1 cellular context compared by ENCODE assay signal in genomic region chr7:130925136-130925794, GRCh38.
TF ChIP-seq lines count a peak whose summit lies in the region.

No MANE protein-coding gene starts in this region.

TF ChIP-seq in K562, 482 proteins besides CTCF, POLR2A, EP300 and RAD21 (continued from another document and continues in another):
- TF ChIP-seq FOXP4 (CRISPR knock-in tag; IDR thresholded peaks at IDR 0.05; ENCODE audit: borderline replicate concordance) (no peak), TOE1 (IDR thresholded peaks at IDR 0.05; ENCODE audit: borderline replicate concordance) (no peak), TOE1 (CRISPR knock-in tag; IDR thresholded peaks at IDR 0.05; ENCODE audit: borderline replicate concordance, low read depth) (no peak), SAFB2 (IDR thresholded peaks at IDR 0.05; ENCODE audit: borderline replicate concordance, low read depth, low read length, severe bottlenecking) (no peak), DNMT1 (IDR thresholded peaks at IDR 0.05) (no peak), SRSF7 (optimal IDR thresholded peaks at IDR 0.05; ENCODE audit: low read depth, low read length) (no peak), ZNF77 (CRISPR knock-in tag; IDR thresholded peaks at IDR 0.05) (no peak), NUFIP1 (IDR thresholded peaks at IDR 0.05; ENCODE audit: partially characterized antibody) (no peak), ZNF143 (CRISPR knock-in tag; IDR thresholded peaks at IDR 0.05) (no peak), HLTF (IDR thresholded peaks at IDR 0.05) (peak; percentile 80; the same call in 1 of the 2 replicates), SAFB (IDR thresholded peaks at IDR 0.05; ENCODE audit: borderline replicate concordance, low read depth, low read length) (no peak), SAP30 (IDR thresholded peaks at IDR 0.05; ENCODE audit: borderline replicate concordance, insufficient read depth, low read depth, low read length, poor library complexity, severe bottlenecking) (no peak), POLR2AphosphoS5 (IDR thresholded peaks at IDR 0.05; ENCODE audit: control insufficient read depth, insufficient read depth, low read depth, low read length) (no peak), PRPF4 (IDR thresholded peaks at IDR 0.05; ENCODE audit: insufficient read depth, low read depth, low read length, poor library complexity, severe bottlenecking) (no peak), ZNF778 (CRISPR knock-in tag; IDR thresholded peaks at IDR 0.05) (no peak), ARID1B (IDR thresholded peaks at IDR 0.05) (peak; percentile 58), SNRNP70 (optimal IDR thresholded peaks at IDR 0.05; ENCODE audit: low read depth, low read length) (no peak), FUS (optimal IDR thresholded peaks at IDR 0.05; ENCODE audit: low read depth, low read length) (no peak), SMAD2 (IDR thresholded peaks at IDR 0.05; ENCODE audit: low read depth, low read length) (no peak), ZNF282 (CRISPR knock-in tag; IDR thresholded peaks at IDR 0.05) (no peak), ZZZ3 (IDR thresholded peaks at IDR 0.05) (no peak), ZC3H4 (CRISPR knock-in tag; IDR thresholded peaks at IDR 0.05; ENCODE audit: borderline replicate concordance) (no peak), HBP1 (CRISPR knock-in tag; IDR thresholded peaks at IDR 0.05) (0 out of 2 replicates have a peak, but pooled peaks have one; percentile 34), GATA2 (CRISPR knock-in tag; IDR thresholded peaks at IDR 0.05) (no peak), ZNF668 (CRISPR knock-in tag; IDR thresholded peaks at IDR 0.05) (no peak), POU5F1 (IDR thresholded peaks at IDR 0.05; ENCODE audit: borderline replicate concordance, low read depth, low read length, partially characterized antibody) (no peak), RERE (CRISPR knock-in tag; IDR thresholded peaks at IDR 0.05; ENCODE audit: borderline replicate concordance) (no peak), NR2C2 (CRISPR knock-in tag; IDR thresholded peaks at IDR 0.05) (no peak), NR2C2 (tag; IDR thresholded peaks at IDR 0.05) (no peak), ZNF551 (CRISPR knock-in tag; IDR thresholded peaks at IDR 0.05) (no peak), CHD2 (IDR thresholded peaks at IDR 0.05; ENCODE audit: low read depth, low read length) (no peak), MYNN (IDR thresholded peaks at IDR 0.05) (no peak), MYNN (CRISPR knock-in tag; IDR thresholded peaks at IDR 0.05) (no peak), DMBX1 (CRISPR knock-in tag; IDR thresholded peaks at IDR 0.05; ENCODE audit: borderline replicate concordance) (no peak), TEAD2 (tag; IDR thresholded peaks at IDR 0.05) (no peak), KDM4B (IDR thresholded peaks at IDR 0.05; ENCODE audit: borderline replicate concordance in 2 of 2, low read depth in 1 of 2) (no peak)
- TF ChIP-seq, protein P1, sequence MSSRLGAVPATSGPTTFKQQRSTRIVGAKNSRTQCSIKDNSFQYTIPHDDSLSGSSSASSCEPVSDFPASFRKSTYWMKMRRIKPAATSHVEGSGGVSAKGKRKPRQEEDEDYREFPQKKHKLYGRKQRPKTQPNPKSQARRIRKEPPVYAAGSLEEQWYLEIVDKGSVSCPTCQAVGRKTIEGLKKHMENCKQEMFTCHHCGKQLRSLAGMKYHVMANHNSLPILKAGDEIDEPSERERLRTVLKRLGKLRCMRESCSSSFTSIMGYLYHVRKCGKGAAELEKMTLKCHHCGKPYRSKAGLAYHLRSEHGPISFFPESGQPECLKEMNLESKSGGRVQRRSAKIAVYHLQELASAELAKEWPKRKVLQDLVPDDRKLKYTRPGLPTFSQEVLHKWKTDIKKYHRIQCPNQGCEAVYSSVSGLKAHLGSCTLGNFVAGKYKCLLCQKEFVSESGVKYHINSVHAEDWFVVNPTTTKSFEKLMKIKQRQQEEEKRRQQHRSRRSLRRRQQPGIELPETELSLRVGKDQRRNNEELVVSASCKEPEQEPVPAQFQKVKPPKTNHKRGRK (tag; IDR thresholded peaks at IDR 0.05): peak; percentile 51; the same call in 1 of the 2 replicates
- TF ChIP-seq, protein P2, sequence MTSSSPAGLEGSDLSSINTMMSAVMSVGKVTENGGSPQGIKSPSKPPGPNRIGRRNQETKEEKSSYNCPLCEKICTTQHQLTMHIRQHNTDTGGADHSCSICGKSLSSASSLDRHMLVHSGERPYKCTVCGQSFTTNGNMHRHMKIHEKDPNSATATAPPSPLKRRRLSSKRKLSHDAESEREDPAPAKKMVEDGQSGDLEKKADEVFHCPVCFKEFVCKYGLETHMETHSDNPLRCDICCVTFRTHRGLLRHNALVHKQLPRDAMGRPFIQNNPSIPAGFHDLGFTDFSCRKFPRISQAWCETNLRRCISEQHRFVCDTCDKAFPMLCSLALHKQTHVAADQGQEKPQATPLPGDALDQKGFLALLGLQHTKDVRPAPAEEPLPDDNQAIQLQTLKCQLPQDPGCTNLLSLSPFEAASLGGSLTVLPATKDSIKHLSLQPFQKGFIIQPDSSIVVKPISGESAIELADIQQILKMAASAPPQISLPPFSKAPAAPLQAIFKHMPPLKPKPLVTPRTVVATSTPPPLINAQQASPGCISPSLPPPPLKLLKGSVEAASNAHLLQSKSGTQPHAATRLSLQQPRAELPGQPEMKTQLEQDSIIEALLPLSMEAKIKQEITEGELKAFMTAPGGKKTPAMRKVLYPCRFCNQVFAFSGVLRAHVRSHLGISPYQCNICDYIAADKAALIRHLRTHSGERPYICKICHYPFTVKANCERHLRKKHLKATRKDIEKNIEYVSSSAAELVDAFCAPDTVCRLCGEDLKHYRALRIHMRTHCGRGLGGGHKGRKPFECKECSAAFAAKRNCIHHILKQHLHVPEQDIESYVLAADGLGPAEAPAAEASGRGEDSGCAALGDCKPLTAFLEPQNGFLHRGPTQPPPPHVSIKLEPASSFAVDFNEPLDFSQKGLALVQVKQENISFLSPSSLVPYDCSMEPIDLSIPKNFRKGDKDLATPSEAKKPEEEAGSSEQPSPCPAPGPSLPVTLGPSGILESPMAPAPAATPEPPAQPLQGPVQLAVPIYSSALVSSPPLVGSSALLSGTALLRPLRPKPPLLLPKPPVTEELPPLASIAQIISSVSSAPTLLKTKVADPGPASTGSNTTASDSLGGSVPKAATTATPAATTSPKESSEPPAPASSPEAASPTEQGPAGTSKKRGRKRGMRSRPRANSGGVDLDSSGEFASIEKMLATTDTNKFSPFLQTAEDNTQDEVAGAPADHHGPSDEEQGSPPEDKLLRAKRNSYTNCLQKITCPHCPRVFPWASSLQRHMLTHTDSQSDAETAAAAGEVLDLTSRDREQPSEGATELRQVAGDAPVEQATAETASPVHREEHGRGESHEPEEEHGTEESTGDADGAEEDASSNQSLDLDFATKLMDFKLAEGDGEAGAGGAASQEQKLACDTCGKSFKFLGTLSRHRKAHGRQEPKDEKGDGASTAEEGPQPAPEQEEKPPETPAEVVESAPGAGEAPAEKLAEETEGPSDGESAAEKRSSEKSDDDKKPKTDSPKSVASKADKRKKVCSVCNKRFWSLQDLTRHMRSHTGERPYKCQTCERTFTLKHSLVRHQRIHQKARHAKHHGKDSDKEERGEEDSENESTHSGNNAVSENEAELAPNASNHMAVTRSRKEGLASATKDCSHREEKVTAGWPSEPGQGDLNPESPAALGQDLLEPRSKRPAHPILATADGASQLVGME (CRISPR knock-in tag; IDR thresholded peaks at IDR 0.05): no peak
- TF ChIP-seq, protein P3, sequence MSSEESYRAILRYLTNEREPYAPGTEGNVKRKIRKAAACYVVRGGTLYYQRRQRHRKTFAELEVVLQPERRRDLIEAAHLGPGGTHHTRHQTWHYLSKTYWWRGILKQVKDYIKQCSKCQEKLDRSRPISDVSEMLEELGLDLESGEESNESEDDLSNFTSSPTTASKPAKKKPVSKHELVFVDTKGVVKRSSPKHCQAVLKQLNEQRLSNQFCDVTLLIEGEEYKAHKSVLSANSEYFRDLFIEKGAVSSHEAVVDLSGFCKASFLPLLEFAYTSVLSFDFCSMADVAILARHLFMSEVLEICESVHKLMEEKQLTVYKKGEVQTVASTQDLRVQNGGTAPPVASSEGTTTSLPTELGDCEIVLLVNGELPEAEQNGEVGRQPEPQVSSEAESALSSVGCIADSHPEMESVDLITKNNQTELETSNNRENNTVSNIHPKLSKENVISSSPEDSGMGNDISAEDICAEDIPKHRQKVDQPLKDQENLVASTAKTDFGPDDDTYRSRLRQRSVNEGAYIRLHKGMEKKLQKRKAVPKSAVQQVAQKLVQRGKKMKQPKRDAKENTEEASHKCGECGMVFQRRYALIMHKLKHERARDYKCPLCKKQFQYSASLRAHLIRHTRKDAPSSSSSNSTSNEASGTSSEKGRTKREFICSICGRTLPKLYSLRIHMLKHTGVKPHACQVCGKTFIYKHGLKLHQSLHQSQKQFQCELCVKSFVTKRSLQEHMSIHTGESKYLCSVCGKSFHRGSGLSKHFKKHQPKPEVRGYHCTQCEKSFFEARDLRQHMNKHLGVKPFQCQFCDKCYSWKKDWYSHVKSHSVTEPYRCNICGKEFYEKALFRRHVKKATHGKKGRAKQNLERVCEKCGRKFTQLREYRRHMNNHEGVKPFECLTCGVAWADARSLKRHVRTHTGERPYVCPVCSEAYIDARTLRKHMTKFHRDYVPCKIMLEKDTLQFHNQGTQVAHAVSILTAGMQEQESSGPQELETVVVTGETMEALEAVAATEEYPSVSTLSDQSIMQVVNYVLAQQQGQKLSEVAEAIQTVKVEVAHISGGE (CRISPR knock-in tag; IDR thresholded peaks at IDR 0.05): no peak
- TF ChIP-seq, protein P4, sequence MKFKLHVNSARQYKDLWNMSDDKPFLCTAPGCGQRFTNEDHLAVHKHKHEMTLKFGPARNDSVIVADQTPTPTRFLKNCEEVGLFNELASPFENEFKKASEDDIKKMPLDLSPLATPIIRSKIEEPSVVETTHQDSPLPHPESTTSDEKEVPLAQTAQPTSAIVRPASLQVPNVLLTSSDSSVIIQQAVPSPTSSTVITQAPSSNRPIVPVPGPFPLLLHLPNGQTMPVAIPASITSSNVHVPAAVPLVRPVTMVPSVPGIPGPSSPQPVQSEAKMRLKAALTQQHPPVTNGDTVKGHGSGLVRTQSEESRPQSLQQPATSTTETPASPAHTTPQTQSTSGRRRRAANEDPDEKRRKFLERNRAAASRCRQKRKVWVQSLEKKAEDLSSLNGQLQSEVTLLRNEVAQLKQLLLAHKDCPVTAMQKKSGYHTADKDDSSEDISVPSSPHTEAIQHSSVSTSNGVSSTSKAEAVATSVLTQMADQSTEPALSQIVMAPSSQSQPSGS (CRISPR knock-in tag; IDR thresholded peaks at IDR 0.05): no peak
- TF ChIP-seq, protein P5, sequence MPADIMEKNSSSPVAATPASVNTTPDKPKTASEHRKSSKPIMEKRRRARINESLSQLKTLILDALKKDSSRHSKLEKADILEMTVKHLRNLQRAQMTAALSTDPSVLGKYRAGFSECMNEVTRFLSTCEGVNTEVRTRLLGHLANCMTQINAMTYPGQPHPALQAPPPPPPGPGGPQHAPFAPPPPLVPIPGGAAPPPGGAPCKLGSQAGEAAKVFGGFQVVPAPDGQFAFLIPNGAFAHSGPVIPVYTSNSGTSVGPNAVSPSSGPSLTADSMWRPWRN (IDR thresholded peaks at IDR 0.05; ENCODE audit: low read depth): no peak; the same call in 1 of the 2 replicates
